In the genomic region with DNA sequence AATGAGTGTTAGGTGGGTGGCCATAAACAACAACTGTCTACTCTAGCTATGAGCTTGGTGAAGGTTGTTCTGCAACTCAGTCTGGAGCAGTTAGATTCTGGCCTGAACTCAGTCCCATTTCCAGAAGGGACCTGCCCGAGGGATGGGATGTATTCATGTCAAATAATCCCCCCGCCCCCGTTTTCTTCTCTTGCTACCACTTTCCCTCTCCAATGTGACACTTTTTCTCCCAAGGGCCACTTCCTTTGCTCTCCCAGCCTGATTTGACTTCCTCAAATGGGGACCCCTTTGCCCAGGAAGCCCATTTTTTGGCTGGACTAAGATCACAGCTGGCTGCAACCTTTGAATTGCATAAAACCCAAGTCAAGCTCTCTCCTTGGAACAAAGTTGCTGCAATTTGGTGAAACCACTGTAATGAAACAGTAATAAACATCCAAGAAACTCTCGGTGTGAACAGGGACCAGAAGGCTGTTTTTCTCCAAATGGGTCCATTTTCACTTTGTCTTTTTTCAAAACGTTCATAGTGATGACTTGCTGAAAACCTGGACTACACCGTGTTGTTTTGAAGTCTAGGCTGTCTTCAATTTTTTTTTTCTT, we compare ENCODE assay signal across 18 cellular contexts.
"Had no signal": no experiment of that assay in that cellular context is flagged by ENCODE, and none has a peak within 500 bp of the region (broad histone marks: within the 10 kb centered on the region; RNA-seq: fewer than 3 reads in every experiment).

No MANE protein-coding gene starts in this region.

- H3K4me3 ChIP-seq: esophagus squamous epithelium, left lung, thoracic aorta had no signal

- H3K4me1 ChIP-seq: esophagus squamous epithelium, left lung had no signal

- H3K9me3 ChIP-seq: esophagus squamous epithelium, left lung, ovary, thoracic aorta had no signal

- H3K36me3 ChIP-seq: esophagus squamous epithelium, left lung, ovary, thoracic aorta had no signal

- H3K27me3 ChIP-seq: ovary had no signal

- ATAC-seq: left lung; stimulated activated naive CD8-positive, alpha-beta T cell treated with anti-CD3 and anti-CD28 coated beads, Interleukin-15, Interleukin-2, amounts not matched to agents 100 U/mL and 50 U/mL, for 24 hours had no signal

- DNase-seq: activated CD4-positive, alpha-beta T cell treated with anti-CD3 and anti-CD28 coated beads for 48 hours; activated CD4-positive, alpha-beta T cell treated with anti-CD3 and anti-CD28 coated beads, Interleukin-2, amount 50 U/mL, for 48 hours; activated CD8-positive, alpha-beta memory T cell treated with anti-CD3 and anti-CD28 coated beads for 24 hours; activated naive CD4-positive, alpha-beta T cell treated with anti-CD3 and anti-CD28 coated beads for 36 hours; activated naive CD8-positive, alpha-beta T cell treated with anti-CD3 and anti-CD28 coated beads for 36 hours; activated T-cell treated with anti-CD3 and anti-CD28 coated beads, Interleukin-2, amount 50 U/mL, for 1 hour; central memory CD4-positive, alpha-beta T cell; dermis blood vessel endothelial cell; effector CD4-positive, alpha-beta T cell; esophagus squamous epithelium; left lung; retina; stimulated activated CD4-positive, alpha-beta T cell treated with anti-CD3 and anti-CD28 coated beads, Interleukin-4, amount 100 ng/mL, for 1 hour; stimulated activated naive CD8-positive, alpha-beta T cell treated with anti-CD3 and anti-CD28 coated beads, Interleukin-15, Interleukin-2, amounts not matched to agents 100 U/mL and 50 U/mL, for 24 hours; trophoblast cell had no signal

- H3K27ac ChIP-seq: epithelial cell of prostate, esophagus squamous epithelium, left lung, thoracic aorta had no signal
